24 cellular contexts compared by ENCODE assay signal in genomic region chr3:69737396-69737795, GRCh38. TPM values are rescaled to one million over a fixed set of nuclear protein-coding genes. Genes with fewer than 3 reads are reported as not detected.
A peak's percentile ranks its signal among the peaks of the same experiment; 100 is the strongest.
DNase-seq lines count a peak whose midpoint lies in the region; ATAC-seq and TF ChIP-seq lines count a peak whose summit lies in the region.
"Had no signal": no experiment of that assay in that cellular context is flagged by ENCODE, and none has a peak within 500 bp of the region (broad histone marks: within the 10 kb centered on the region; RNA-seq: fewer than 3 reads in every experiment).

No MANE protein-coding gene starts in this region.

- DNase-seq in IMR-90 (no peak), OCI-M1 (lab: John Stamatoyannopoulos, UW) (peak; percentile 44), fibroblast of villous mesenchyme (ENCODE audit: low read depth) (peak; percentile 31), Ammon's horn (ENCODE audit: low spot score) (no peak)
- no peak for DNase-seq in stimulated activated CD8-positive, alpha-beta memory T cell treated with anti-CD3 and anti-CD28 coated beads, Interleukin-4, amount 100 ng/mL, for 48 hours
- DNase-seq: AML-193; C1 segment of cervical spinal cord; CD4-positive, alpha-beta memory T cell; COR-L47; DMS53; H9; Karpas-422; NCI-H1105 treated with DMSO at 0.1 percent for 48 hours; NCI-H146; NCI-H1930; NCI-H446; NCI-H524 treated with DMSO at 0.1 percent for 48 hours; SHP77 treated with DMSO at 0.1 percent for 48 hours had no signal

- peaks cover 18 to 25% of the 10 kb centered on the region in 2 experiments; a peak in 3 of 4 replicates for H3K79me1 ChIP-seq in IMR-90 (ENCODE audit: low read depth in 1 of 2, low read length in 2 of 2)

- dilution Hi-C loops in IMR-90 (cut with HindIII; ENCODE audit: low sequenced_read_pairs, unreplicated experiment) = no loop called here

- intact Hi-C loops in IMR-90 (cut with micrococcal nuclease) = no loop called here

- no TSS peak for BruUV-seq in IMR-90 (replicated peaks; lab: Mats Ljungman, UMichigan)

- peaks cover 5% of the 10 kb centered on the region for H3K9me1 ChIP-seq in IMR-90 (ENCODE audit: insufficient read depth, low read length)

- POLR2A ChIA-PET in IMR-90 (lab: Charles Lee; ENCODE audit: unreplicated experiment) = no interaction called here

- no peaks in the 10 kb centered on the region for H3K36me3 ChIP-seq in IMR-90 (ENCODE audit: control insufficient read depth, insufficient read depth, low read length)
- H3K36me3 ChIP-seq in subcutaneous abdominal adipose tissue (ENCODE audit: control insufficient read depth in 5 of 5, insufficient read depth in 5 of 5, low read length in 5 of 5) = no peaks in the 10 kb centered on the region

- H3K4me3 ChIP-seq in IMR-90 (ENCODE audit: insufficient read depth, low read depth, low read length) (no peak overlapping the region), fibroblast of villous mesenchyme (ENCODE audit: low read depth, low read length) (no peak overlapping the region), subcutaneous abdominal adipose tissue (ENCODE audit: low read depth in 1 of 5, low read length in 5 of 5) (no peak overlapping the region)
- H3K4me3 ChIP-seq: A549 had no signal

- H3K14ac ChIP-seq in IMR-90 (replicated peaks; ENCODE audit: low read depth, low read length) = no peak overlapping the region

- H3K4ac ChIP-seq in IMR-90 (ENCODE audit: low read depth, low read length) = no peak overlapping the region

- no peak overlapping the region for H2AK5ac ChIP-seq in IMR-90 (ENCODE audit: low read depth, low read length)

- TF ChIP-seq CTCF in IMR-90 (conservative IDR thresholded peaks at IDR 0.05; ENCODE audit: low read depth, low read length) (no peak), fibroblast of villous mesenchyme (IDR thresholded peaks at IDR 0.05; ENCODE audit: insufficient read depth, low read depth, low read length) (no peak)

- H4K5ac ChIP-seq in IMR-90 (ENCODE audit: low read depth, low read length) = no peak overlapping the region

- no peak overlapping the region for H2AK9ac ChIP-seq in IMR-90 (replicated peaks; ENCODE audit: low read depth, low read length, poor library complexity)

- no CpG with 5 or more reads among the region's 3 CpGs for WGBS in IMR-90 (ENCODE audit: extremely low coverage in 2 of 2, insufficient read length in 1 of 2), 2 experiments

- in situ Hi-C loops in IMR-90 (cut with MboI; ENCODE audit: low sequenced_read_pairs) = no loop called here

- H3K56ac ChIP-seq in IMR-90 (ENCODE audit: extremely low read depth, insufficient read depth, low read length) = no peak overlapping the region

- H2BK20ac ChIP-seq in IMR-90 (ENCODE audit: low read depth, low read length) = no peak overlapping the region

- H3K27ac ChIP-seq in IMR-90 (ENCODE audit: insufficient read depth, low read length) = no peak overlapping the region
- H3K27ac ChIP-seq in subcutaneous abdominal adipose tissue (ENCODE audit: low read depth, low read length) = peak overlapping the region; percentile 85
- H3K27ac ChIP-seq: A549, RWPE1 had no signal

- no peak for TF ChIP-seq RAD21 in IMR-90 (IDR thresholded peaks at IDR 0.05; ENCODE audit: low read length)

- no peaks in the 10 kb centered on the region for H3K9me3 ChIP-seq in IMR-90 (ENCODE audit: control insufficient read depth, insufficient read depth, low read length)
- no peaks in the 10 kb centered on the region for H3K9me3 ChIP-seq in subcutaneous abdominal adipose tissue (ENCODE audit: control insufficient read depth in 5 of 5, low read length in 5 of 5)
- H3K9me3 ChIP-seq: A549 had no signal

- H2BK5ac ChIP-seq in IMR-90 (ENCODE audit: low read depth, low read length, poor library complexity, severe bottlenecking) = no peak overlapping the region

- ATAC-seq in IMR-90 (ENCODE audit: low read depth) = no peak
- no peak for ATAC-seq in HG02884 (IDR thresholded peaks at IDR 0.05; ENCODE audit: unreplicated experiment)
- ATAC-seq: A549, GM23338, Panc1 had no signal

- no peak overlapping the region for H4K91ac ChIP-seq in IMR-90 (ENCODE audit: insufficient read depth, low read depth, low read length)

- H3K18ac ChIP-seq in IMR-90 (ENCODE audit: low read depth, low read length) = no peak overlapping the region

- peaks cover 4% of the 10 kb centered on the region; the same call in 1 of the 2 replicates for H3K27me3 ChIP-seq in IMR-90 (ENCODE audit: control insufficient read depth, insufficient read depth, low read length)
- no peaks in the 10 kb centered on the region for H3K27me3 ChIP-seq in subcutaneous abdominal adipose tissue (ENCODE audit: control insufficient read depth in 5 of 5, insufficient read depth in 4 of 5, low read length in 5 of 5)

- H3K9ac ChIP-seq in IMR-90 (ENCODE audit: low read depth, low read length) (no peak overlapping the region), subcutaneous abdominal adipose tissue (ENCODE audit: low read length in 5 of 5) (no peak overlapping the region)

- H4K8ac ChIP-seq in IMR-90 (ENCODE audit: low read depth in 2 of 2, low read length in 2 of 2) = no peak overlapping the region

- H3K23ac ChIP-seq in IMR-90 (ENCODE audit: low read depth, low read length) = no peak overlapping the region

- H4K20me1 ChIP-seq in IMR-90 (ENCODE audit: insufficient read depth, low read length) = 0 out of 2 replicates have a peak, but pooled peaks cover 4% of the 10 kb centered on the region

- H2BK15ac ChIP-seq in IMR-90 (ENCODE audit: low read depth, low read length) = no peak overlapping the region

- CTCF ChIA-PET in IMR-90 (lab: Yijun Ruan, JAX) = no interaction called here

- no peak overlapping the region for H2AFZ ChIP-seq in IMR-90 (replicated peaks; ENCODE audit: low read length, poor library complexity)

- H2BK120ac ChIP-seq in IMR-90 (ENCODE audit: low read depth, low read length) = no peak overlapping the region

- H3K4me2 ChIP-seq in IMR-90 (ENCODE audit: low read depth, low read length) = no peak overlapping the region

- H3K4me1 ChIP-seq in IMR-90 (ENCODE audit: control insufficient read depth, insufficient read depth, low read length) (peaks cover 3% of the 10 kb centered on the region; the same call in 1 of the 2 replicates), subcutaneous abdominal adipose tissue (ENCODE audit: control insufficient read depth in 5 of 5, insufficient read depth in 5 of 5, low read length in 5 of 5) (peaks cover 0 to 43% (median 26%) of the 10 kb centered on the region in 5 donors)

- TF ChIP-seq POLR2A in IMR-90 (IDR thresholded peaks at IDR 0.05; ENCODE audit: low read depth, low read length) = no peak

TF ChIP-seq in IMR-90, 13 proteins besides CTCF, POLR2A, EP300 and RAD21:
- no peak for TF ChIP-seq MAFK (IDR thresholded peaks at IDR 0.05; ENCODE audit: low read depth, low read length)
- TF ChIP-seq CEBPB (IDR thresholded peaks at IDR 0.05; ENCODE audit: low read depth, low read length) = peak; percentile 82

RNA-seq across cellular contexts. Expression of gene MITF, which starts 1.9 kb away (rescaled TPM):
- 13.3 and 16.7 TPM in 2 replicates for total RNA-seq in IMR-90 (2012; rRNA removed)
- polyA plus RNA-seq in IMR-90 (2012; rRNA removed) = 5.4 and 6.5 TPM in 2 replicates
- polyA plus RNA-seq in IMR-90 (2012; cell fraction: cytosol; rRNA removed) = 4.0 and 4.8 TPM in 2 replicates
- polyA plus RNA-seq in IMR-90 (2012; cell fraction: nucleus; rRNA removed; ENCODE audit: low replicate concordance) = 5.3 and 10.2 TPM in 2 replicates
- 13.5 and 30.2 TPM in 2 replicates for total RNA-seq in fibroblast of villous mesenchyme
- polyA plus RNA-seq: CD4-positive, alpha-beta memory T cell had no signal

Comparison
In these comparisons a context has a peak if more than half of its experiments do, and no peak if none do; other contexts are left out.
1. DNase-seq: peak in OCI-M1 (single experiment) and fibroblast of villous mesenchyme (single experiment); none in IMR-90 (single experiment), stimulated activated CD8-positive, alpha-beta memory T cell treated with anti-CD3 and anti-CD28 coated beads, Interleukin-4, amount 100 ng/mL, for 48 hours (single experiment) and Ammon's horn (single experiment).